In genomic region chr5:173413476-173413982, GRCh38 we compare ENCODE assay signal across 29 cellular contexts.
"Had no signal": no experiment of that assay in that cellular context is flagged by ENCODE, and none has a peak within 500 bp of the region (broad histone marks: within the 10 kb centered on the region; RNA-seq: fewer than 3 reads in every experiment).

No MANE protein-coding gene starts in this region.

- ATAC-seq: activated CD8-positive, alpha-beta T cell treated with anti-CD3 and anti-CD28 coated beads, Interleukin-2, amount 10 ng/mL, durations not matched to agents 7 days and 5 days had no signal

- H3K9me3 Mint-ChIP-seq: T-helper 1 cell treated with Interleukin-12 subunit alpha and Interleukin-12 subunit beta and Interleukin-4 antibody, amounts not matched to agents 30 μg/mL and 1 μg/mL, for 36 hours had no signal

- H3K27ac Mint-ChIP-seq: activated CD8-positive, alpha-beta T cell treated with anti-CD3 and anti-CD28 coated beads, Interleukin-2, amount 10 ng/mL, durations not matched to agents 7 days and 5 days; activated naive CD8-positive, alpha-beta T cell treated with anti-CD3 and anti-CD28 coated beads, Interleukin-2, amount 10 ng/mL, durations not matched to agents 7 days and 5 days; T-helper 1 cell treated with Interleukin-12 subunit alpha and Interleukin-12 subunit beta and Interleukin-4 antibody, amounts not matched to agents 30 μg/mL and 1 μg/mL, for 36 hours; WTC11 had no signal

- H3K36me3 ChIP-seq: adrenal gland, MG63, Peyer's patch, SJSA1 had no signal

- H3K27me3 Mint-ChIP-seq: activated naive CD8-positive, alpha-beta T cell treated with anti-CD3 and anti-CD28 coated beads, Interleukin-2, amount 10 ng/mL, durations not matched to agents 7 days and 5 days had no signal

- H3K4me3 ChIP-seq: adrenal gland, MG63, Peyer's patch, SJSA1 had no signal

- H3K4me3 Mint-ChIP-seq: activated CD8-positive, alpha-beta T cell treated with anti-CD3 and anti-CD28 coated beads, Interleukin-2, amount 10 ng/mL, durations not matched to agents 7 days and 5 days; activated naive CD8-positive, alpha-beta T cell treated with anti-CD3 and anti-CD28 coated beads, Interleukin-2, amount 10 ng/mL, durations not matched to agents 7 days and 5 days; brain; central memory CD8-positive, alpha-beta T cell; T-helper 1 cell treated with Interleukin-12 subunit alpha and Interleukin-12 subunit beta and Interleukin-4 antibody, amounts not matched to agents 30 μg/mL and 1 μg/mL, for 36 hours; WTC11 had no signal

- DNase-seq: activated CD4-positive, alpha-beta T cell treated with anti-CD3 and anti-CD28 coated beads for 48 hours; activated CD4-positive, alpha-beta T cell treated with anti-CD3 and anti-CD28 coated beads, Interleukin-2, amount 50 U/mL, for 4 hours; activated CD4-positive, CD25-positive, alpha-beta regulatory T cell treated with anti-CD3 and anti-CD28 coated beads, Interleukin-2, amount 50 U/mL, for 72 hours; activated CD8-positive, alpha-beta memory T cell treated with anti-CD3 and anti-CD28 coated beads, Interleukin-2, amount 50 U/mL, for 48 hours; activated CD8-positive, alpha-beta T cell treated with anti-CD3 and anti-CD28 coated beads, Interleukin-2, amount 10 ng/mL, durations not matched to agents 7 days and 5 days; activated naive CD4-positive, alpha-beta T cell treated with anti-CD3 and anti-CD28 coated beads, Interleukin-2, amount 50 U/mL, for 16 hours; activated naive CD8-positive, alpha-beta T cell treated with anti-CD3 and anti-CD28 coated beads, Interleukin-2, amount 10 ng/mL, durations not matched to agents 7 days and 5 days; activated T-cell treated with anti-CD3 and anti-CD28 coated beads, Interleukin-2, amount 50 U/mL, for 1 hour; adrenal gland; anterior cingulate cortex; MG63; MV-4-11; NCI-H1105; NCI-H1436; NCI-H1694 treated with DMSO at 0.1 percent for 48 hours; NCI-H2029 treated with DMSO at 0.1 percent for 48 hours; NCI-H345; NCI-H510A treated with DMSO at 0.1 percent for 48 hours; NCI-H69; NK-92 treated with Interleukin-12 subunit alpha and Interleukin-12 subunit beta, amount 100 ng/mL, for 24 hours; OCI-M1; Peyer's patch; SHP77; T-helper 9 cell had no signal

- H3K4me1 Mint-ChIP-seq: activated naive CD8-positive, alpha-beta T cell treated with anti-CD3 and anti-CD28 coated beads, Interleukin-2, amount 10 ng/mL, durations not matched to agents 7 days and 5 days; central memory CD8-positive, alpha-beta T cell; WTC11 had no signal

- H3K27me3 ChIP-seq: MG63, Peyer's patch, SJSA1 had no signal

- H3K36me3 Mint-ChIP-seq: activated naive CD8-positive, alpha-beta T cell treated with anti-CD3 and anti-CD28 coated beads, Interleukin-2, amount 10 ng/mL, durations not matched to agents 7 days and 5 days; brain had no signal

- H3K4me1 ChIP-seq: adrenal gland, Peyer's patch had no signal

- H3K9me3 ChIP-seq: adrenal gland, MG63, Peyer's patch had no signal

- H3K27ac ChIP-seq: adrenal gland, Peyer's patch, SJSA1 had no signal
